In the genomic region with DNA sequence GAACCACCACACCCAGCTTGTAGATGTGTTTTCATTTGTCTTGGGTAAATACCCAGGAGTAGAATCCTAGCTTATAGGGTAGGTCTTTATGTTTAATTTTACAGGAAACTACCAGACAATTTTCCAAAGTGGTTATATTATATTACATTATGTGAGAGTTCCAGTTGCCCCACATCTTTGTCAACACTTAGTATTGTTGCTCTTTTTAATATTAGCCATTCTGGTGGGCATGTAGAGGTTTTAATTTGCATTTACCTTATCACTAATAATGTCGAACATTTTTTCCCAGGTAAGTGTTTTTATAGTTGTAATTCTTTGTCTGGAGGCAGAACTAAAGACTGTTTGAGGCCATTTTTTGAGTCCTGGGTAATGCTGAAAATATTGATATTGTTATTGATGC, we compare ENCODE assay signal across 2 cellular contexts.
TF ChIP-seq lines count a peak whose summit lies in the region.

No MANE protein-coding gene starts in this region.

TF ChIP-seq in HepG2, 621 proteins besides CTCF, POLR2A, EP300 and RAD21:
- TF ChIP-seq, protein P1, sequence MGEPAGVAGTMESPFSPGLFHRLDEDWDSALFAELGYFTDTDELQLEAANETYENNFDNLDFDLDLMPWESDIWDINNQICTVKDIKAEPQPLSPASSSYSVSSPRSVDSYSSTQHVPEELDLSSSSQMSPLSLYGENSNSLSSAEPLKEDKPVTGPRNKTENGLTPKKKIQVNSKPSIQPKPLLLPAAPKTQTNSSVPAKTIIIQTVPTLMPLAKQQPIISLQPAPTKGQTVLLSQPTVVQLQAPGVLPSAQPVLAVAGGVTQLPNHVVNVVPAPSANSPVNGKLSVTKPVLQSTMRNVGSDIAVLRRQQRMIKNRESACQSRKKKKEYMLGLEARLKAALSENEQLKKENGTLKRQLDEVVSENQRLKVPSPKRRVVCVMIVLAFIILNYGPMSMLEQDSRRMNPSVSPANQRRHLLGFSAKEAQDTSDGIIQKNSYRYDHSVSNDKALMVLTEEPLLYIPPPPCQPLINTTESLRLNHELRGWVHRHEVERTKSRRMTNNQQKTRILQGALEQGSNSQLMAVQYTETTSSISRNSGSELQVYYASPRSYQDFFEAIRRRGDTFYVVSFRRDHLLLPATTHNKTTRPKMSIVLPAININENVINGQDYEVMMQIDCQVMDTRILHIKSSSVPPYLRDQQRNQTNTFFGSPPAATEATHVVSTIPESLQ (CRISPR knock-in tag; conservative IDR thresholded peaks at IDR 0.05), result no peak
- no peak for TF ChIP-seq GATAD1 (CRISPR knock-in tag; IDR thresholded peaks at IDR 0.05)
- TF ChIP-seq ZSCAN22 (CRISPR knock-in tag; IDR thresholded peaks at IDR 0.05), result no peak
- TF ChIP-seq ZNF7 (CRISPR knock-in tag; IDR thresholded peaks at IDR 0.05), result peak; percentile 66
- TF ChIP-seq, protein P2, sequence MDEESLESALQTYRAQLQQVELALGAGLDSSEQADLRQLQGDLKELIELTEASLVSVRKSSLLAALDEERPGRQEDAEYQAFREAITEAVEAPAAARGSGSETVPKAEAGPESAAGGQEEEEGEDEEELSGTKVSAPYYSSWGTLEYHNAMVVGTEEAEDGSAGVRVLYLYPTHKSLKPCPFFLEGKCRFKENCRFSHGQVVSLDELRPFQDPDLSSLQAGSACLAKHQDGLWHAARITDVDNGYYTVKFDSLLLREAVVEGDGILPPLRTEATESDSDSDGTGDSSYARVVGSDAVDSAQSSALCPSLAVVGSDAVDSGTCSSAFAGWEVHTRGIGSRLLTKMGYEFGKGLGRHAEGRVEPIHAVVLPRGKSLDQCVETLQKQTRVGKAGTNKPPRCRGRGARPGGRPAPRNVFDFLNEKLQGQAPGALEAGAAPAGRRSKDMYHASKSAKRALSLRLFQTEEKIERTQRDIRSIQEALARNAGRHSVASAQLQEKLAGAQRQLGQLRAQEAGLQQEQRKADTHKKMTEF (CRISPR knock-in tag; IDR thresholded peaks at IDR 0.05), result no peak
- no peak for TF ChIP-seq ZNF75D (CRISPR knock-in tag; IDR thresholded peaks at IDR 0.05; ENCODE audit: borderline replicate concordance)
- TF ChIP-seq KLF15 (CRISPR knock-in tag; IDR thresholded peaks at IDR 0.05; ENCODE audit: borderline replicate concordance), result no peak
- no peak for TF ChIP-seq ZFP37 (CRISPR knock-in tag; IDR thresholded peaks at IDR 0.05; ENCODE audit: borderline replicate concordance)
TF ChIP-seq in HepG2: peak in this region for 1.

TF ChIP-seq in HEK293, 187 proteins besides CTCF, POLR2A, EP300 and RAD21:
- peak; percentile 94 for TF ChIP-seq ZNF184 (tag by site-specific recombination; IDR thresholded peaks at IDR 0.05)
- TF ChIP-seq, protein P3, sequence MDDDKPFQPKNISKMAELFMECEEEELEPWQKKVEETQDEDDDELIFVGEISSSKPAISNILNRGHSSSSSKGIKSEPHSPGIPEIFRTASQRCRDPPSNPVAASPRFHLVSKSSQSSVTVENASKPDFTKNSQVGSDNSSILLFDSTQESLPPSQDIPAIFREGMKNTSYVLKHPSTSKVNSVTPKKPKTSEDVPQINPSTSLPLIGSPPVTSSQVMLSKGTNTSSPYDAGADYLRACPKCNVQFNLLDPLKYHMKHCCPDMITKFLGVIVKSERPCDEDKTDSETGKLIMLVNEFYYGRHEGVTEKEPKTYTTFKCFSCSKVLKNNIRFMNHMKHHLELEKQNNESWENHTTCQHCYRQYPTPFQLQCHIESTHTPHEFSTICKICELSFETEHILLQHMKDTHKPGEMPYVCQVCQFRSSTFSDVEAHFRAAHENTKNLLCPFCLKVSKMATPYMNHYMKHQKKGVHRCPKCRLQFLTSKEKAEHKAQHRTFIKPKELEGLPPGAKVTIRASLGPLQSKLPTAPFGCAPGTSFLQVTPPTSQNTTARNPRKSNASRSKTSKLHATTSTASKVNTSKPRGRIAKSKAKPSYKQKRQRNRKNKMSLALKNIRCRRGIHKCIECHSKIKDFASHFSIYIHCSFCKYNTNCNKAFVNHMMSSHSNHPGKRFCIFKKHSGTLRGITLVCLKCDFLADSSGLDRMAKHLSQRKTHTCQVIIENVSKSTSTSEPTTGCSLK (tag by site-specific recombination; IDR thresholded peaks at IDR 0.05), result no peak
